ENCODE assay signal across 9 cellular contexts in genomic region chr1:93608188-93609109, GRCh38.
A peak's percentile ranks its signal among the peaks of the same experiment; 100 is the strongest.
DNase-seq lines count a peak whose midpoint lies in the region; ATAC-seq, FAIRE-seq and TF ChIP-seq lines count a peak whose summit lies in the region.
"Had no signal": no experiment of that assay in that cellular context is flagged by ENCODE, and none has a peak within 500 bp of the region (broad histone marks: within the 10 kb centered on the region; RNA-seq: fewer than 3 reads in every experiment).

No MANE protein-coding gene starts in this region.

- H3K27me3 ChIP-seq in PC-9 (ENCODE audit: insufficient read depth, low read depth) (no peaks in the 10 kb centered on the region), left lung (no peaks in the 10 kb centered on the region)

- H3K4me2 ChIP-seq in PC-9: no peak overlapping the region

- peaks cover 100% of the 10 kb centered on the region for H3K79me2 ChIP-seq in PC-9 (ENCODE audit: low read depth)

- H3K4me1 ChIP-seq in PC-9 (replicated peaks; ENCODE audit: insufficient read depth) (peaks cover 55% of the 10 kb centered on the region), left lung (peaks cover 7 to 15% of the 10 kb centered on the region in 2 donors)

- FAIRE-seq in frontal cortex (lab: Jason Lieb, UNC): no peak

- ATAC-seq in GM21515 (IDR thresholded peaks at IDR 0.05; ENCODE audit: unreplicated experiment): peak; percentile 10
- ATAC-seq in left lung: peak; percentile 13
- ATAC-seq: HCT116 had no signal

- BruUV-seq in PC-9 (replicated peaks; lab: Mats Ljungman, UMichigan): no TSS peak

- H3K9me3 ChIP-seq in PC-9 (ENCODE audit: insufficient read depth, low read depth) (no peaks in the 10 kb centered on the region), left lung (no peaks in the 10 kb centered on the region)

- peaks cover 77% of the 10 kb centered on the region for H3K36me3 ChIP-seq in PC-9 (ENCODE audit: low read depth)
- no peaks in the 10 kb centered on the region for H3K36me3 ChIP-seq in left lung

- intact Hi-C loops in PC-9 (cut with micrococcal nuclease; ENCODE audit: unreplicated experiment): no loop called here
- intact Hi-C loops in left lung (cut with DNase I): no loop called here

- H2AFZ ChIP-seq in PC-9: no peak overlapping the region

- CTCF ChIA-PET in PC-9 (lab: Charles Lee) (no interaction called here), HEK293T (lab: Yijun Ruan, JAX) (interaction anchor here (0.6 to 1.5 kb wide), 2 partner anchors 9 to 28 kb away, joined by 4 to 5 read pairs; no protein-coding TSS in a partner anchor)

- peaks cover 100% of the 10 kb centered on the region for H4K20me1 ChIP-seq in PC-9 (ENCODE audit: insufficient read depth)

- POLR2A ChIA-PET in PC-9 (lab: Charles Lee; ENCODE audit: unreplicated experiment) (interaction anchor here (0.6 kb wide), 1 partner anchor 8 kb away, joined by 3 read pairs; no protein-coding TSS in a partner anchor), HEK293T (lab: Yijun Ruan, JAX) (no interaction called here)

- H3K4me3 ChIP-seq in PC-9 (no peak overlapping the region), left lung (no peak overlapping the region)

- TF ChIP-seq CTCF in PC-9 (conservative IDR thresholded peaks at IDR 0.05) (no peak), left lung (IDR thresholded peaks at IDR 0.05) (no peak)

- H3K9me2 ChIP-seq in PC-9 (ENCODE audit: insufficient read depth): no peaks in the 10 kb centered on the region

- H3K27ac ChIP-seq in PC-9 (0 out of 2 replicates have a peak overlapping the region, but pooled peaks have one; percentile 6), left lung (no peak overlapping the region)

- H3F3A ChIP-seq in PC-9 (ENCODE audit: insufficient read depth, low read depth): peaks cover 96% of the 10 kb centered on the region

- DNase-seq in Daoy (ENCODE audit: low read depth) (peak; percentile 70), PC-9 (no peak), left lung (no peak), frontal cortex (ENCODE audit: low spot score in 2 of 2) (no peak), putamen (ENCODE audit: low spot score) (no peak), GM19240 (ENCODE audit: insufficient read length, low spot score) (no peak), HEK293T (ENCODE audit: extremely low spot score) (no peak)

TF ChIP-seq in HEK293T, 16 proteins besides CTCF, POLR2A, EP300 and RAD21:
- no peak for TF ChIP-seq BHLHE40 (IDR thresholded peaks at IDR 0.05; ENCODE audit: borderline replicate concordance)
- TF ChIP-seq SUZ12 (IDR thresholded peaks at IDR 0.05): no peak
- no peak for TF ChIP-seq FOXK2 (IDR thresholded peaks at IDR 0.05)
- TF ChIP-seq ZNF384 (IDR thresholded peaks at IDR 0.05): no peak
- TF ChIP-seq PKNOX1 (IDR thresholded peaks at IDR 0.05): no peak
